Comparison of ENCODE assay signal across 12 cellular contexts in genomic region chr3:165193392-165194268, GRCh38. TPM values are rescaled to one million over a fixed set of nuclear protein-coding genes. Genes with fewer than 3 reads are reported as not detected.
A peak's percentile ranks its signal among the peaks of the same experiment; 100 is the strongest.
DNase-seq lines count a peak whose midpoint lies in the region; ATAC-seq and TF ChIP-seq lines count a peak whose summit lies in the region.
"Had no signal": no experiment of that assay in that cellular context is flagged by ENCODE, and none has a peak within 500 bp of the region (broad histone marks: within the 10 kb centered on the region; RNA-seq: fewer than 3 reads in every experiment).

No MANE protein-coding gene starts in this region.

- ATAC-seq in activated CD4-positive, alpha-beta T cell treated with anti-CD3 and anti-CD28 coated beads for 36 hours, result no peak

- H3K36me3 ChIP-seq in HUES64 (ENCODE audit: insufficient read depth, low read length) (no peaks in the 10 kb centered on the region), skeletal muscle tissue (ENCODE audit: control insufficient read depth in 3 of 3, insufficient read depth in 3 of 3, low read length in 3 of 3) (no peaks in the 10 kb centered on the region)

- under 1% methylated on average over 10 of the region's 18 CpGs for whole genome bisulfite sequencing in HUES64

- H3K27me3 Mint-ChIP-seq in brain, result peaks cover 29% of the 10 kb centered on the region
- peaks cover 64% of the 10 kb centered on the region for H3K27me3 Mint-ChIP-seq in activated CD4-positive, alpha-beta T cell treated with anti-CD3 and anti-CD28 coated beads for 36 hours

- POLR2A ChIA-PET in activated CD4-positive, alpha-beta T cell treated with anti-CD3 and anti-CD28 coated beads for 36 hours (lab: Charles Lee), result no interaction called here

- H3K4me1 Mint-ChIP-seq in brain, result peaks cover 13% of the 10 kb centered on the region
- peaks cover 21% of the 10 kb centered on the region for H3K4me1 Mint-ChIP-seq in activated CD4-positive, alpha-beta T cell treated with anti-CD3 and anti-CD28 coated beads for 36 hours

- intact Hi-C loops in activated CD4-positive, alpha-beta T cell treated with anti-CD3 and anti-CD28 coated beads for 36 hours (cut with DNase I, micrococcal nuclease), result no loop called here

- H3K27me3 ChIP-seq in HUES64 (ENCODE audit: insufficient read depth, low read length) (peaks cover 59% of the 10 kb centered on the region), skeletal muscle tissue (ENCODE audit: control insufficient read depth in 3 of 3, insufficient read depth in 3 of 3, low read length in 3 of 3) (peaks cover 52 to 58% (median 52%) of the 10 kb centered on the region in 3 donors)

- TF ChIP-seq CTCF in brain (conservative IDR thresholded peaks at IDR 0.05), result no peak

- DNase-seq in islet precursor cell, result peak; percentile 70
- no peak for DNase-seq in activated CD4-positive, alpha-beta T cell treated with anti-CD3 and anti-CD28 coated beads for 36 hours
- no peak for DNase-seq in NCI-H2081 treated with DMSO at 0.1 percent for 48 hours (lab: John Stamatoyannopoulos, UW)
- no peak for DNase-seq in HuH-7 (ENCODE audit: low spot score)
- DNase-seq: DMS 273 treated with DMSO at 0.1 percent for 48 hours, NCI-H1694 treated with DMSO at 0.1 percent for 48 hours had no signal

- H3K27ac ChIP-seq in HUES64 (ENCODE audit: low read depth, low read length) (peak overlapping the region; percentile 38; the same call in 1 of the 2 replicates), skeletal muscle tissue (ENCODE audit: low read depth, low read length) (no peak overlapping the region)

- peak overlapping the region; percentile 83 to 98 (median 96) for H3K27ac Mint-ChIP-seq in brain
- no peak overlapping the region for H3K27ac Mint-ChIP-seq in activated CD4-positive, alpha-beta T cell treated with anti-CD3 and anti-CD28 coated beads for 36 hours

- H3K4me3 Mint-ChIP-seq in brain, result peak overlapping the region; percentile 89 to 96 (median 94)
- H3K4me3 Mint-ChIP-seq in activated CD4-positive, alpha-beta T cell treated with anti-CD3 and anti-CD28 coated beads for 36 hours, result no peak overlapping the region

- peak overlapping the region; percentile 65 for H3K9ac ChIP-seq in HUES64 (ENCODE audit: low read depth, low read length)
- no peak overlapping the region for H3K9ac ChIP-seq in skeletal muscle tissue (ENCODE audit: low read depth in 1 of 3, low read length in 3 of 3)

- H3K9me3 Mint-ChIP-seq in brain, result no peaks in the 10 kb centered on the region
- H3K9me3 Mint-ChIP-seq in activated CD4-positive, alpha-beta T cell treated with anti-CD3 and anti-CD28 coated beads for 36 hours (ENCODE audit: low read depth), result no peaks in the 10 kb centered on the region

- H3K4me1 ChIP-seq in HUES64 (ENCODE audit: insufficient read depth, low read length) (peaks cover 27% of the 10 kb centered on the region), skeletal muscle tissue (ENCODE audit: control insufficient read depth in 3 of 3, insufficient read depth in 3 of 3, low read length in 3 of 3) (peaks cover 16 to 20% (median 19%) of the 10 kb centered on the region in 3 donors)

- H3K9me3 ChIP-seq in HUES64 (ENCODE audit: insufficient read depth, low read depth, low read length) (no peaks in the 10 kb centered on the region), skeletal muscle tissue (ENCODE audit: control insufficient read depth in 3 of 3, low read length in 3 of 3) (no peaks in the 10 kb centered on the region)

- peaks cover 20% of the 10 kb centered on the region for H3K36me3 Mint-ChIP-seq in brain
- no peaks in the 10 kb centered on the region for H3K36me3 Mint-ChIP-seq in activated CD4-positive, alpha-beta T cell treated with anti-CD3 and anti-CD28 coated beads for 36 hours (ENCODE audit: low read depth)

- H3K4me3 ChIP-seq in HUES64 (ENCODE audit: low read length) (peak overlapping the region; percentile 73), skeletal muscle tissue (ENCODE audit: low read length in 3 of 3) (peak overlapping the region in 2 of 3 donors; percentile 3 to 7)
- H3K4me3 ChIP-seq: lung had no signal

- CTCF ChIA-PET in activated CD4-positive, alpha-beta T cell treated with anti-CD3 and anti-CD28 coated beads for 36 hours (lab: Charles Lee), result interaction anchor here (0.6 kb wide), 1 partner anchor 198 kb away, joined by 3 read pairs; no protein-coding TSS in a partner anchor

RNA-seq across cellular contexts. Expression of gene SLITRK3, which starts 2.6 kb away (rescaled TPM):
- 1.6 TPM for polyA plus RNA-seq in HUES64 (2013, experiment 1 of 2)
- polyA plus RNA-seq in HUES64 (2013, experiment 2 of 2), result 2.9 TPM
- polyA plus RNA-seq in brain (ENCODE audit: insufficient read depth, low read depth, low replicate concordance), result 1.6 TPM
- under 0.01 TPM for total RNA-seq in skeletal muscle tissue
- not detected for total RNA-seq in activated CD4-positive, alpha-beta T cell treated with anti-CD3 and anti-CD28 coated beads for 36 hours
- total RNA-seq: HT-29, OCI-LY7 had no signal
